2 cellular contexts compared by ENCODE assay signal in the genomic region with DNA sequence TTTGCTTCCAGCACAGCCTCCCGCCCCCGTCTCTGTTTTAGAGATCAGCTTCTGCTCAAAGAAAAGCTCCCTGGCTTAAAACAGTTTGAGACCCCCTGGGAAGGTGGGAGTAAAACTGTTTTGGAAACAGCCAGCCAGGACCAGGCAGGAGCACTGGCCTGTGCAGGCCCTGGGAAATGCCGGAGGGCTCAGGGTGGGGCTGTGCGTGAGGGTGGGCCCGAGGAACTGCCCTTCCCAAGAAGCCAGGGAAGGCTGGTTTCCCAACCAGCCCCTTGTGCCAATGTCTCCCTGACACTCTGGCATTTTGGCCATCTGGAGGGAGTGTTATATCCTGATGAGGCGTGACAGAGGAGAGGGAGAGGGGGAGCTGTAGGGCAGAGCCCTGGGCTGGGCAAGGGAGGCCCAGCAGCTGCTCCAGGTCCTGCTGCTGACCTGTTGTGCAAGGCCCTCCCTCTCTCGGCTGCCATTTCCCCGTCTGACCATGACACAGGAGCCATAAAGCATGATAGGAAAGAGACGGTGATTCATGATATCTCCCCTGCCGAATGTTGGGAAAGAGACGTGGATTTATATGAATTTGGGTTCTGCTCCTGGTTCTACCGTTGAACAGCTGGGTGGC.
TF ChIP-seq lines count a peak whose summit lies in the region.

No MANE protein-coding gene starts in this region.

TF ChIP-seq in SK-N-SH treated with all-trans-retinoic acid at 6 μM for 48 hours, 23 proteins besides CTCF, POLR2A, EP300 and RAD21:
- TF ChIP-seq OSR1 (CRISPR knock-in tag; IDR thresholded peaks at IDR 0.05) (no peak), CSDC2 (CRISPR knock-in tag; IDR thresholded peaks at IDR 0.05) (no peak), ZNF565 (CRISPR knock-in tag; conservative IDR thresholded peaks at IDR 0.05; ENCODE audit: low read depth) (no peak), ZC3H10 (CRISPR knock-in tag; IDR thresholded peaks at IDR 0.05) (no peak), SNAI2 (CRISPR knock-in tag; IDR thresholded peaks at IDR 0.05) (no peak), ZNF70 (CRISPR knock-in tag; IDR thresholded peaks at IDR 0.05) (no peak), ARNTL (CRISPR knock-in tag; IDR thresholded peaks at IDR 0.05; ENCODE audit: borderline replicate concordance, low read depth) (no peak), TCF4 (CRISPR knock-in tag; IDR thresholded peaks at IDR 0.05; ENCODE audit: borderline replicate concordance) (no peak), ZFP3 (CRISPR knock-in tag; IDR thresholded peaks at IDR 0.05) (no peak), TOX (CRISPR knock-in tag; IDR thresholded peaks at IDR 0.05; ENCODE audit: borderline replicate concordance) (no peak), ISL1 (CRISPR knock-in tag; IDR thresholded peaks at IDR 0.05) (no peak), PPARA (CRISPR knock-in tag; IDR thresholded peaks at IDR 0.05; ENCODE audit: borderline replicate concordance) (no peak), RARB (CRISPR knock-in tag; IDR thresholded peaks at IDR 0.05) (no peak), ZFP30 (CRISPR knock-in tag; IDR thresholded peaks at IDR 0.05) (no peak), GLIS3 (CRISPR knock-in tag; IDR thresholded peaks at IDR 0.05) (no peak), BACH2 (CRISPR knock-in tag; IDR thresholded peaks at IDR 0.05; ENCODE audit: borderline replicate concordance) (no peak)
- TF ChIP-seq, protein P1, sequence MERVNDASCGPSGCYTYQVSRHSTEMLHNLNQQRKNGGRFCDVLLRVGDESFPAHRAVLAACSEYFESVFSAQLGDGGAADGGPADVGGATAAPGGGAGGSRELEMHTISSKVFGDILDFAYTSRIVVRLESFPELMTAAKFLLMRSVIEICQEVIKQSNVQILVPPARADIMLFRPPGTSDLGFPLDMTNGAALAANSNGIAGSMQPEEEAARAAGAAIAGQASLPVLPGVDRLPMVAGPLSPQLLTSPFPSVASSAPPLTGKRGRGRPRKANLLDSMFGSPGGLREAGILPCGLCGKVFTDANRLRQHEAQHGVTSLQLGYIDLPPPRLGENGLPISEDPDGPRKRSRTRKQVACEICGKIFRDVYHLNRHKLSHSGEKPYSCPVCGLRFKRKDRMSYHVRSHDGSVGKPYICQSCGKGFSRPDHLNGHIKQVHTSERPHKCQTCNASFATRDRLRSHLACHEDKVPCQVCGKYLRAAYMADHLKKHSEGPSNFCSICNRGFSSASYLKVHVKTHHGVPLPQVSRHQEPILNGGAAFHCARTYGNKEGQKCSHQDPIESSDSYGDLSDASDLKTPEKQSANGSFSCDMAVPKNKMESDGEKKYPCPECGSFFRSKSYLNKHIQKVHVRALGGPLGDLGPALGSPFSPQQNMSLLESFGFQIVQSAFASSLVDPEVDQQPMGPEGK (CRISPR knock-in tag; IDR thresholded peaks at IDR 0.05; ENCODE audit: borderline replicate concordance): no peak
- TF ChIP-seq, protein P2, sequence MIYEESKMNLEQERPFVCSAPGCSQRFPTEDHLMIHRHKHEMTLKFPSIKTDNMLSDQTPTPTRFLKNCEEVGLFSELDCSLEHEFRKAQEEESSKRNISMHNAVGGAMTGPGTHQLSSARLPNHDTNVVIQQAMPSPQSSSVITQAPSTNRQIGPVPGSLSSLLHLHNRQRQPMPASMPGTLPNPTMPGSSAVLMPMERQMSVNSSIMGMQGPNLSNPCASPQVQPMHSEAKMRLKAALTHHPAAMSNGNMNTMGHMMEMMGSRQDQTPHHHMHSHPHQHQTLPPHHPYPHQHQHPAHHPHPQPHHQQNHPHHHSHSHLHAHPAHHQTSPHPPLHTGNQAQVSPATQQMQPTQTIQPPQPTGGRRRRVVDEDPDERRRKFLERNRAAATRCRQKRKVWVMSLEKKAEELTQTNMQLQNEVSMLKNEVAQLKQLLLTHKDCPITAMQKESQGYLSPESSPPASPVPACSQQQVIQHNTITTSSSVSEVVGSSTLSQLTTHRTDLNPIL (CRISPR knock-in tag; IDR thresholded peaks at IDR 0.05; ENCODE audit: low read depth): no peak
- TF ChIP-seq, protein P3, sequence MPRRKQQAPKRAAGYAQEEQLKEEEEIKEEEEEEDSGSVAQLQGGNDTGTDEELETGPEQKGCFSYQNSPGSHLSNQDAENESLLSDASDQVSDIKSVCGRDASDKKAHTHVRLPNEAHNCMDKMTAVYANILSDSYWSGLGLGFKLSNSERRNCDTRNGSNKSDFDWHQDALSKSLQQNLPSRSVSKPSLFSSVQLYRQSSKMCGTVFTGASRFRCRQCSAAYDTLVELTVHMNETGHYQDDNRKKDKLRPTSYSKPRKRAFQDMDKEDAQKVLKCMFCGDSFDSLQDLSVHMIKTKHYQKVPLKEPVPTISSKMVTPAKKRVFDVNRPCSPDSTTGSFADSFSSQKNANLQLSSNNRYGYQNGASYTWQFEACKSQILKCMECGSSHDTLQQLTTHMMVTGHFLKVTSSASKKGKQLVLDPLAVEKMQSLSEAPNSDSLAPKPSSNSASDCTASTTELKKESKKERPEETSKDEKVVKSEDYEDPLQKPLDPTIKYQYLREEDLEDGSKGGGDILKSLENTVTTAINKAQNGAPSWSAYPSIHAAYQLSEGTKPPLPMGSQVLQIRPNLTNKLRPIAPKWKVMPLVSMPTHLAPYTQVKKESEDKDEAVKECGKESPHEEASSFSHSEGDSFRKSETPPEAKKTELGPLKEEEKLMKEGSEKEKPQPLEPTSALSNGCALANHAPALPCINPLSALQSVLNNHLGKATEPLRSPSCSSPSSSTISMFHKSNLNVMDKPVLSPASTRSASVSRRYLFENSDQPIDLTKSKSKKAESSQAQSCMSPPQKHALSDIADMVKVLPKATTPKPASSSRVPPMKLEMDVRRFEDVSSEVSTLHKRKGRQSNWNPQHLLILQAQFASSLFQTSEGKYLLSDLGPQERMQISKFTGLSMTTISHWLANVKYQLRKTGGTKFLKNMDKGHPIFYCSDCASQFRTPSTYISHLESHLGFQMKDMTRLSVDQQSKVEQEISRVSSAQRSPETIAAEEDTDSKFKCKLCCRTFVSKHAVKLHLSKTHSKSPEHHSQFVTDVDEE (CRISPR knock-in tag; IDR thresholded peaks at IDR 0.05): no peak
- TF ChIP-seq, protein P4, sequence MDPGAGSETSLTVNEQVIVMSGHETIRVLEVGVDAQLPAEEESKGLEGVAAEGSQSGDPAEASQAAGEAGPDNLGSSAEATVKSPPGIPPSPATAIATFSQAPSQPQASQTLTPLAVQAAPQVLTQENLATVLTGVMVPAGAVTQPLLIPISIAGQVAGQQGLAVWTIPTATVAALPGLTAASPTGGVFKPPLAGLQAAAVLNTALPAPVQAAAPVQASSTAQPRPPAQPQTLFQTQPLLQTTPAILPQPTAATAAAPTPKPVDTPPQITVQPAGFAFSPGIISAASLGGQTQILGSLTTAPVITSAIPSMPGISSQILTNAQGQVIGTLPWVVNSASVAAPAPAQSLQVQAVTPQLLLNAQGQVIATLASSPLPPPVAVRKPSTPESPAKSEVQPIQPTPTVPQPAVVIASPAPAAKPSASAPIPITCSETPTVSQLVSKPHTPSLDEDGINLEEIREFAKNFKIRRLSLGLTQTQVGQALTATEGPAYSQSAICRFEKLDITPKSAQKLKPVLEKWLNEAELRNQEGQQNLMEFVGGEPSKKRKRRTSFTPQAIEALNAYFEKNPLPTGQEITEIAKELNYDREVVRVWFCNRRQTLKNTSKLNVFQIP (CRISPR knock-in tag; IDR thresholded peaks at IDR 0.05; ENCODE audit: borderline replicate concordance, low read depth): no peak
TF ChIP-seq in SK-N-SH treated with all-trans-retinoic acid at 6 μM for 48 hours: peak in this region for 0.

TF ChIP-seq in SK-N-SH, 30 proteins besides CTCF, POLR2A, EP300 and RAD21:
- TF ChIP-seq FOXJ3 (CRISPR knock-in tag; IDR thresholded peaks at IDR 0.05) (no peak), FOSL2 (IDR thresholded peaks at IDR 0.05; ENCODE audit: borderline replicate concordance, low read depth) (no peak), JUND (IDR thresholded peaks at IDR 0.05) (no peak), YY1 (IDR thresholded peaks at IDR 0.05; ENCODE audit: low read depth) (no peak), ELF1 (IDR thresholded peaks at IDR 0.05) (no peak), EZH2phosphoT487 (IDR thresholded peaks at IDR 0.05; ENCODE audit: borderline replicate concordance, low read depth) (no peak), TAF1 (IDR thresholded peaks at IDR 0.05; ENCODE audit: borderline replicate concordance, low read depth, low read length) (no peak), NRF1 (IDR thresholded peaks at IDR 0.05; ENCODE audit: low read depth, low read length) (no peak), TCF12 (IDR thresholded peaks at IDR 0.05) (no peak), TEAD4 (IDR thresholded peaks at IDR 0.05; ENCODE audit: borderline replicate concordance, insufficient read depth) (no peak), POLR2AphosphoS5 (IDR thresholded peaks at IDR 0.05; ENCODE audit: low read depth, low read length) (no peak), GABPA (IDR thresholded peaks at IDR 0.05; ENCODE audit: low read depth) (no peak), MXI1 (IDR thresholded peaks at IDR 0.05; ENCODE audit: low read depth, low read length) (no peak), RXRA (IDR thresholded peaks at IDR 0.05; ENCODE audit: borderline replicate concordance, low read depth) (no peak)
- TF ChIP-seq, protein P5, sequence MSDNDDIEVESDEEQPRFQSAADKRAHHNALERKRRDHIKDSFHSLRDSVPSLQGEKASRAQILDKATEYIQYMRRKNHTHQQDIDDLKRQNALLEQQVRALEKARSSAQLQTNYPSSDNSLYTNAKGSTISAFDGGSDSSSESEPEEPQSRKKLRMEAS (IDR thresholded peaks at IDR 0.05; ENCODE audit: low read depth): no peak
- TF ChIP-seq, protein P6, sequence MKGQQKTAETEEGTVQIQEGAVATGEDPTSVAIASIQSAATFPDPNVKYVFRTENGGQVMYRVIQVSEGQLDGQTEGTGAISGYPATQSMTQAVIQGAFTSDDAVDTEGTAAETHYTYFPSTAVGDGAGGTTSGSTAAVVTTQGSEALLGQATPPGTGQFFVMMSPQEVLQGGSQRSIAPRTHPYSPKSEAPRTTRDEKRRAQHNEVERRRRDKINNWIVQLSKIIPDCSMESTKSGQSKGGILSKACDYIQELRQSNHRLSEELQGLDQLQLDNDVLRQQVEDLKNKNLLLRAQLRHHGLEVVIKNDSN (IDR thresholded peaks at IDR 0.05; ENCODE audit: borderline replicate concordance, low read depth): no peak
- TF ChIP-seq, protein P7, sequence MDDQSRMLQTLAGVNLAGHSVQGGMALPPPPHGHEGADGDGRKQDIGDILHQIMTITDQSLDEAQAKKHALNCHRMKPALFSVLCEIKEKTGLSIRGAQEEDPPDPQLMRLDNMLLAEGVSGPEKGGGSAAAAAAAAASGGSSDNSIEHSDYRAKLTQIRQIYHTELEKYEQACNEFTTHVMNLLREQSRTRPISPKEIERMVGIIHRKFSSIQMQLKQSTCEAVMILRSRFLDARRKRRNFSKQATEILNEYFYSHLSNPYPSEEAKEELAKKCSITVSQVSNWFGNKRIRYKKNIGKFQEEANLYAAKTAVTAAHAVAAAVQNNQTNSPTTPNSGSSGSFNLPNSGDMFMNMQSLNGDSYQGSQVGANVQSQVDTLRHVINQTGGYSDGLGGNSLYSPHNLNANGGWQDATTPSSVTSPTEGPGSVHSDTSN (IDR thresholded peaks at IDR 0.05): no peak
- TF ChIP-seq, protein P8, sequence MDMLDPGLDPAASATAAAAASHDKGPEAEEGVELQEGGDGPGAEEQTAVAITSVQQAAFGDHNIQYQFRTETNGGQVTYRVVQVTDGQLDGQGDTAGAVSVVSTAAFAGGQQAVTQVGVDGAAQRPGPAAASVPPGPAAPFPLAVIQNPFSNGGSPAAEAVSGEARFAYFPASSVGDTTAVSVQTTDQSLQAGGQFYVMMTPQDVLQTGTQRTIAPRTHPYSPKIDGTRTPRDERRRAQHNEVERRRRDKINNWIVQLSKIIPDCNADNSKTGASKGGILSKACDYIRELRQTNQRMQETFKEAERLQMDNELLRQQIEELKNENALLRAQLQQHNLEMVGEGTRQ (IDR thresholded peaks at IDR 0.05; ENCODE audit: borderline replicate concordance, low read depth, low read length): no peak
- TF ChIP-seq, protein P9, sequence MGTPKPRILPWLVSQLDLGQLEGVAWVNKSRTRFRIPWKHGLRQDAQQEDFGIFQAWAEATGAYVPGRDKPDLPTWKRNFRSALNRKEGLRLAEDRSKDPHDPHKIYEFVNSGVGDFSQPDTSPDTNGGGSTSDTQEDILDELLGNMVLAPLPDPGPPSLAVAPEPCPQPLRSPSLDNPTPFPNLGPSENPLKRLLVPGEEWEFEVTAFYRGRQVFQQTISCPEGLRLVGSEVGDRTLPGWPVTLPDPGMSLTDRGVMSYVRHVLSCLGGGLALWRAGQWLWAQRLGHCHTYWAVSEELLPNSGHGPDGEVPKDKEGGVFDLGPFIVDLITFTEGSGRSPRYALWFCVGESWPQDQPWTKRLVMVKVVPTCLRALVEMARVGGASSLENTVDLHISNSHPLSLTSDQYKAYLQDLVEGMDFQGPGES (IDR thresholded peaks at IDR 0.05; ENCODE audit: low read depth, low read length): no peak
- TF ChIP-seq, protein P10, sequence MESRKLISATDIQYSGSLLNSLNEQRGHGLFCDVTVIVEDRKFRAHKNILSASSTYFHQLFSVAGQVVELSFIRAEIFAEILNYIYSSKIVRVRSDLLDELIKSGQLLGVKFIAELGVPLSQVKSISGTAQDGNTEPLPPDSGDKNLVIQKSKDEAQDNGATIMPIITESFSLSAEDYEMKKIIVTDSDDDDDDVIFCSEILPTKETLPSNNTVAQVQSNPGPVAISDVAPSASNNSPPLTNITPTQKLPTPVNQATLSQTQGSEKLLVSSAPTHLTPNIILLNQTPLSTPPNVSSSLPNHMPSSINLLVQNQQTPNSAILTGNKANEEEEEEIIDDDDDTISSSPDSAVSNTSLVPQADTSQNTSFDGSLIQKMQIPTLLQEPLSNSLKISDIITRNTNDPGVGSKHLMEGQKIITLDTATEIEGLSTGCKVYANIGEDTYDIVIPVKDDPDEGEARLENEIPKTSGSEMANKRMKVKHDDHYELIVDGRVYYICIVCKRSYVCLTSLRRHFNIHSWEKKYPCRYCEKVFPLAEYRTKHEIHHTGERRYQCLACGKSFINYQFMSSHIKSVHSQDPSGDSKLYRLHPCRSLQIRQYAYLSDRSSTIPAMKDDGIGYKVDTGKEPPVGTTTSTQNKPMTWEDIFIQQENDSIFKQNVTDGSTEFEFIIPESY (IDR thresholded peaks at IDR 0.05; ENCODE audit: borderline replicate concordance, low read depth): no peak
